Comparison of ENCODE assay signal across 21 cellular contexts in the genomic region with DNA sequence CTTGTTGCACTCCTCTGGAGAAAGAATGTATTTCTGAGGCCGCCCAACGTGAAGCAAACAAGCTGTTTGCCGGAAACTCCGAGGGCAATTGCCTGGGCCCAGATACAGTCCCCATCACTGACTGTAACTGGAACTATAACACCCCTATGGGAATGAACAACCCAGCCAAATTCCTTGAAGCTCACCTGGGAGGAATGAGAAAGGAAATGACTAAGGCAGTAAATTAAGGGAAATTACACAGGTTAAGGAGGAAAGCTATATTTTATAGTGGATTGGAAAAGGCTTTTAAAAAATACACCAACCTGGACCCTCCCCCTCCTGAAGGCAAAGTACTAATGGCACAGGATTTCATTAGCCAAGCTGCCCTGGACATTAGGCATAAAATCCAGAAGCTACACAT. TPM values are rescaled to one million over a fixed set of nuclear protein-coding genes. Genes with fewer than 3 reads are reported as not detected.
DNase-seq lines count a peak whose midpoint lies in the region; ATAC-seq, FAIRE-seq and TF ChIP-seq lines count a peak whose summit lies in the region.
"Had no signal": no experiment of that assay in that cellular context is flagged by ENCODE, and none has a peak within 500 bp of the region (broad histone marks: within the 10 kb centered on the region; RNA-seq: fewer than 3 reads in every experiment).

No MANE protein-coding gene starts in this region.

- no peaks in the 10 kb centered on the region for H3K79me2 ChIP-seq in PC-3 (ENCODE audit: low read length)
- H3K79me2 ChIP-seq in keratinocyte (ENCODE audit: control insufficient read depth, insufficient read depth, low read length), result no peaks in the 10 kb centered on the region

- H3K27ac ChIP-seq in PC-3 (ENCODE audit: low read length) (no peak overlapping the region), RWPE1 (no peak overlapping the region), keratinocyte (ENCODE audit: control insufficient read depth, insufficient read depth, low read length) (no peak overlapping the region)

- H3K9ac ChIP-seq in PC-3 (ENCODE audit: low read length) (no peak overlapping the region), keratinocyte (ENCODE audit: control insufficient read depth, extremely low read depth, insufficient read depth, low read length) (no peak overlapping the region)

- CTCF ChIA-PET in PC-3 (lab: Charles Lee) (interaction anchor here (0.5 to 0.9 kb wide), 2 partner anchors 11 to 66 kb away, joined by 3 to 4 read pairs; a partner anchor contains a TSS), RWPE1 (lab: Yijun Ruan, JAX) (interaction anchor here (0.9 kb wide), 1 partner anchor 24 kb away, joined by 9 read pairs; no protein-coding TSS in a partner anchor)

- H3K27me3 ChIP-seq in PC-3 (ENCODE audit: low read length) (no peaks in the 10 kb centered on the region), keratinocyte (ENCODE audit: control insufficient read depth, extremely low read depth, insufficient read depth, low read length) (no peaks in the 10 kb centered on the region)

- dilution Hi-C loops in keratinocyte (cut with MboI; ENCODE audit: extremely low pct_ligation_motif_present, low sequenced_read_pairs), result no loop called here

- BruUV-seq in PC-3 (replicated peaks; lab: Mats Ljungman, UMichigan), result no TSS peak

- peak; percentile 61 for FAIRE-seq in keratinocyte (lab: Jason Lieb, UNC)
- FAIRE-seq: GM12891, GM18507, H54 had no signal

- ATAC-seq in PC-3 (peak; percentile 75), HG03378 (IDR thresholded peaks at IDR 0.05; ENCODE audit: unreplicated experiment) (no peak)

- TF ChIP-seq CTCF in PC-3 (conservative IDR thresholded peaks at IDR 0.05; ENCODE audit: low read depth, low read length), result no peak
- no peak for TF ChIP-seq CTCF in RWPE1 (conservative IDR thresholded peaks at IDR 0.05; ENCODE audit: low read depth)
- TF ChIP-seq CTCF in epithelial cell of esophagus (IDR thresholded peaks at IDR 0.05; ENCODE audit: insufficient read depth, low read depth, low read length, missing control alignments), result no peak
- no peak for TF ChIP-seq CTCF in keratinocyte (optimal IDR thresholded peaks at IDR 0.05 in 1 of 3, IDR thresholded peaks at IDR 0.05 in 1 of 3, conservative IDR thresholded peaks at IDR 0.05 in 1 of 3; ENCODE audit: extremely low read depth in 1 of 3, insufficient read depth in 2 of 3, low read length in 3 of 3)

- 0 out of 2 replicates have a peak overlapping the region, but pooled peaks have one; percentile 6 for H3K4me2 ChIP-seq in PC-3 (ENCODE audit: low read length)
- peak overlapping the region; percentile 15 for H3K4me2 ChIP-seq in keratinocyte (ENCODE audit: control insufficient read depth, extremely low read depth, insufficient read depth, low read depth, low read length)

- H3K9me1 ChIP-seq in keratinocyte (ENCODE audit: control insufficient read depth, extremely low read depth, insufficient read depth, low read length), result peaks cover 3% of the 10 kb centered on the region

- H2AFZ ChIP-seq in PC-3 (ENCODE audit: low read length) (no peak overlapping the region), keratinocyte (ENCODE audit: control insufficient read depth, low read length) (no peak overlapping the region)

- H4K20me1 ChIP-seq in PC-3 (ENCODE audit: low read length) (no peaks in the 10 kb centered on the region), keratinocyte (ENCODE audit: control insufficient read depth, extremely low read depth, insufficient read depth, low read length) (no peaks in the 10 kb centered on the region)

- DNase-seq in PC-3, result peak; percentile 48
- peak; percentile 39 for DNase-seq in RWPE1 (ENCODE audit: low spot score)
- peak; percentile 7 for DNase-seq in epithelial cell of esophagus (ENCODE audit: low read depth)
- no peak for DNase-seq in keratinocyte (ENCODE audit: low read depth, low spot score)
- DNase-seq in SIG-M5 (lab: John Stamatoyannopoulos, UW), result no peak
- DNase-seq in NCI-H82 (lab: John Stamatoyannopoulos, UW), result no peak
- DNase-seq in KG1 (lab: John Stamatoyannopoulos, UW), result no peak
- DNase-seq: C1 segment of cervical spinal cord; Calu3; CD4-positive, alpha-beta memory T cell; COR-L47; DMS53; DMS79 treated with DMSO at 0.1 percent for 48 hours; GF-D8; GOT3; HFFc6 had no signal

- H3K9me3 ChIP-seq in PC-3 (ENCODE audit: low read length) (no peaks in the 10 kb centered on the region), keratinocyte (ENCODE audit: control insufficient read depth, low read depth, low read length) (no peaks in the 10 kb centered on the region)

- intact Hi-C loops in PC-3 (cut with micrococcal nuclease), result no loop called here

- POLR2A ChIA-PET in PC-3 (lab: Charles Lee; ENCODE audit: unreplicated experiment), result no interaction called here
- POLR2A ChIA-PET in RWPE1 (lab: Yijun Ruan, JAX; ENCODE audit: low non-redundant PET), result no interaction called here

- no peaks in the 10 kb centered on the region for H3F3A ChIP-seq in PC-3 (ENCODE audit: low read length, unreplicated experiment)

- H3K9me2 ChIP-seq in PC-3 (replicated peaks; ENCODE audit: low read length), result no peaks in the 10 kb centered on the region

- peaks cover 10% of the 10 kb centered on the region; the same call in 1 of the 2 replicates for H3K4me1 ChIP-seq in PC-3 (ENCODE audit: insufficient read depth, low read length)
- H3K4me1 ChIP-seq in keratinocyte (ENCODE audit: control insufficient read depth, extremely low read depth, insufficient read depth, low read length), result peaks cover 35% of the 10 kb centered on the region

- H3K4me3 ChIP-seq in PC-3 (ENCODE audit: low read length) (no peak overlapping the region), epithelial cell of esophagus (ENCODE audit: low read length) (no peak overlapping the region), keratinocyte (ENCODE audit: control insufficient read depth in 2 of 3, extremely low read depth in 1 of 3, insufficient read depth in 2 of 3, low read depth in 1 of 3, low read length in 3 of 3) (no peak overlapping the region)
- H3K4me3 ChIP-seq: HAP-1 had no signal

- no peaks in the 10 kb centered on the region for H3K36me3 ChIP-seq in PC-3 (ENCODE audit: low read depth, low read length)
- peaks cover 3 to 4% of the 10 kb centered on the region in 2 experiments for H3K36me3 ChIP-seq in keratinocyte (ENCODE audit: control insufficient read depth in 2 of 2, extremely low read depth in 1 of 2, insufficient read depth in 2 of 2, low read length in 2 of 2)

RNA-seq across cellular contexts. Expression of a gene that starts 11.7 kb away (rescaled TPM):
- 2.6 and 3.2 TPM in 2 replicates for total RNA-seq in PC-3 (2014; rRNA removed)
- 1.8 to 3.4 TPM (median 2.7 TPM) in 3 replicates for polyA plus RNA-seq in keratinocyte
- polyA plus RNA-seq in keratinocyte (2011; ENCODE audit: low read depth), result 0.54 TPM
- 1.4 and 2.6 TPM in 2 replicates for polyA plus RNA-seq in keratinocyte (2011; cell fraction: cytosol; rRNA removed)
- 1.6 and 2.3 TPM in 2 replicates for polyA plus RNA-seq in keratinocyte (2011; cell fraction: nucleus; rRNA removed)
- 0.52 and 3.4 TPM in 2 replicates for polyA plus RNA-seq in keratinocyte (2012; ENCODE audit: low replicate concordance)
- polyA minus RNA-seq in keratinocyte, result 0.59 to 4.0 TPM (median 2.2 TPM) in 3 replicates
- polyA minus RNA-seq in keratinocyte (2011; cell fraction: cytosol; rRNA and poly(A)+ RNA removed), result 1.2 TPM
- polyA minus RNA-seq in keratinocyte (2011; cell fraction: nucleus; rRNA and poly(A)+ RNA removed), result 1.3 and 2.2 TPM in 2 replicates

Comparison
In these comparisons a context has a peak if more than half of its experiments do, and no peak if none do; other contexts are left out.
1. DNase-seq: peak in PC-3 (single experiment), RWPE1 (single experiment) and epithelial cell of esophagus (single experiment); none in keratinocyte (single experiment), SIG-M5 (single experiment), NCI-H82 (single experiment) and KG1 (single experiment).